30 cellular contexts compared by ENCODE assay signal in genomic region chr17:45868276-45868675, GRCh38. TPM values are rescaled to one million over a fixed set of nuclear protein-coding genes. Genes with fewer than 3 reads are reported as not detected.
DNase-seq lines count a peak whose midpoint lies in the region; ATAC-seq, FAIRE-seq and TF ChIP-seq lines count a peak whose summit lies in the region.
"Had no signal": no experiment of that assay in that cellular context is flagged by ENCODE, and none has a peak within 500 bp of the region (broad histone marks: within the 10 kb centered on the region; RNA-seq: fewer than 3 reads in every experiment).

No MANE protein-coding gene starts in this region.

- in situ Hi-C loops in K562 (cut with MboI) (no loop called here), GM13977 (cut with MboI; ENCODE audit: low pct_unique_long_range_greater_than_20kb, low sequenced_read_pairs, unreplicated experiment) (no loop called here)

- WGBS in K562 (ENCODE audit: insufficient coverage, low coverage, missing lambda C conversion rate): 46% methylated on average over 5 of the region's 5 CpGs
- 30% methylated on average over 5 of the region's 5 CpGs for WGBS in smooth muscle cell (ENCODE audit: low lambda C conversion rate)

- 0 out of 2 replicates have a peak, but pooled peaks have one; percentile 22 for ATAC-seq in HCT116
- ATAC-seq in K562: no peak
- ATAC-seq in GM18909 (IDR thresholded peaks at IDR 0.05; ENCODE audit: poor library complexity, unreplicated experiment): no peak
- ATAC-seq: esophagus mucosa; PC-3; right cardiac atrium; stimulated activated memory B cell treated with anti-CD40 and anti-IgM and Interleukin-4, amounts not matched to agents 10 μg/mL and 1 μg/mL and 100 μg/mL, for 72 hours had no signal

- H4K20me1 ChIP-seq in HCT116 (ENCODE audit: insufficient read depth) (no peaks in the 10 kb centered on the region), K562 (replicated peaks; ENCODE audit: control insufficient read depth, insufficient read depth, low read length) (no peaks in the 10 kb centered on the region), smooth muscle cell (ENCODE audit: low read depth) (no peaks in the 10 kb centered on the region)

- H3K9ac ChIP-seq in HCT116 (ENCODE audit: low read length) (no peak overlapping the region), K562 (ENCODE audit: insufficient read depth in 1 of 2, low read depth in 2 of 2, low read length in 2 of 2) (no peak overlapping the region), smooth muscle cell (ENCODE audit: low read depth) (no peak overlapping the region)
- H3K9ac ChIP-seq: neural progenitor cell, parathyroid adenoma had no signal

- no peak for TF ChIP-seq POLR2A in HCT116 (IDR thresholded peaks at IDR 0.05; ENCODE audit: borderline replicate concordance, extremely low read depth, insufficient read depth, insufficient read length)
- no peak for TF ChIP-seq POLR2A in NB4 (IDR thresholded peaks at IDR 0.05; ENCODE audit: extremely low read depth, insufficient read length)
- TF ChIP-seq POLR2A in K562 (conservative IDR thresholded peaks at IDR 0.05): no peak

- H2AFZ ChIP-seq in HCT116 (ENCODE audit: low read depth, low read length, poor library complexity, severe bottlenecking): no peak overlapping the region
- H2AFZ ChIP-seq in K562 (ENCODE audit: low read depth, low read length): peak overlapping the region; percentile 60; the same call in 1 of the 2 replicates
- no peak overlapping the region for H2AFZ ChIP-seq in smooth muscle cell (ENCODE audit: low read depth)
- H2AFZ ChIP-seq: neural progenitor cell, parathyroid adenoma had no signal

- no TSS peak for BruUV-seq in HCT116 (replicated peaks; lab: Mats Ljungman, UMichigan)
- BruUV-seq in K562 (replicated peaks; lab: Mats Ljungman, UMichigan): no TSS peak

- no peak for DNase-seq in HCT116 (ENCODE audit: low read depth, low spot score)
- peak; percentile 91 for DNase-seq in NB4 (ENCODE audit: low read depth)
- DNase-seq in K562 (ENCODE audit: extremely low read depth in 1 of 4, low spot score in 3 of 4): no peak
- DNase-seq in smooth muscle cell (lab: John Stamatoyannopoulos, UW; ENCODE audit: unreplicated experiment): no peak
- no peak for DNase-seq in GM13977 (ENCODE audit: low spot score)
- no peak for DNase-seq in pons (ENCODE audit: low spot score)
- DNase-seq: activated CD4-positive, alpha-beta memory T cell treated with anti-CD3 and anti-CD28 coated beads for 36 hours; activated CD4-positive, CD25-positive, alpha-beta regulatory T cell; activated CD8-positive, alpha-beta memory T cell treated with anti-CD3 and anti-CD28 coated beads, Interleukin-2, amount 50 U/mL, for 4 hours; CD4-positive, alpha-beta T cell; gastrocnemius medialis; KG1; NCI-H1105; NCI-H2227 treated with DMSO at 0.1 percent for 48 hours; NCI-H774; right cardiac atrium; stimulated activated CD4-positive, alpha-beta T cell treated with anti-CD3 and anti-CD28 coated beads, Interleukin-12 subunit alpha, Interleukin-12 subunit beta, amount 100 ng/mL, for 4 hours; stimulated activated CD4-positive, alpha-beta T cell treated with anti-CD3 and anti-CD28 coated beads, Interleukin-4, amount 100 ng/mL, for 24 hours had no signal

- RAD21 ChIA-PET in HCT116 (lab: Charles Lee; ENCODE audit: low non-redundant PET in 1 of 2, low total read pairs in 2 of 2, uncharacterized antibody in 2 of 2, unreplicated experiment in 2 of 2): no interaction called here

- no peak for FAIRE-seq in K562 (lab: Jason Lieb, UNC)

- CTCF ChIA-PET in HCT116 (lab: Charles Lee) (interaction anchor here (1.1 kb wide), 1 partner anchor 228 kb away, joined by 3 read pairs; no protein-coding TSS in a partner anchor), K562 (lab: Yijun Ruan, JAX; ENCODE audit: low intra/inter-chr PET ratio) (no interaction called here)

- POLR2A ChIA-PET in HCT116 (lab: Charles Lee) (no interaction called here), K562 (lab: Yijun Ruan, JAX) (no interaction called here)

- H3K27me3 ChIP-seq in HCT116 (ENCODE audit: insufficient read depth, low read length) (peaks cover 22% of the 10 kb centered on the region; the same call in 1 of the 2 replicates), K562 (ENCODE audit: control insufficient read depth in 2 of 2, insufficient read depth in 2 of 2, low read length in 2 of 2) (peaks cover 11 to 28% of the 10 kb centered on the region in 2 experiments; a peak in 3 of 5 replicates), smooth muscle cell (ENCODE audit: low read depth) (peaks cover 3% of the 10 kb centered on the region)
- H3K27me3 ChIP-seq: cardiac muscle cell, neural progenitor cell had no signal

- TF ChIP-seq EP300 in K562 (IDR thresholded peaks at IDR 0.05; ENCODE audit: low read length): no peak

- H3K9me3 ChIP-seq in HCT116 (ENCODE audit: control insufficient read depth in 1 of 2, insufficient read depth in 1 of 2, low read depth in 1 of 2, low read length in 2 of 2) (no peaks in the 10 kb centered on the region), K562 (replicated peaks; ENCODE audit: control insufficient read depth, insufficient read depth, low read depth, low read length) (no peaks in the 10 kb centered on the region), smooth muscle cell (replicated peaks; ENCODE audit: low read depth) (no peaks in the 10 kb centered on the region)
- H3K9me3 ChIP-seq: gastrocnemius medialis, suprapubic skin had no signal

- H3K27ac ChIP-seq in HCT116 (ENCODE audit: low read depth, low read length): no peak overlapping the region
- H3K27ac ChIP-seq in K562 (ENCODE audit: extremely low read depth, low read depth, low read length): no peak overlapping the region
- peak overlapping the region; percentile 28 for H3K27ac ChIP-seq in smooth muscle cell (ENCODE audit: low read depth)
- H3K27ac ChIP-seq: cardiac muscle cell, gastrocnemius medialis, neural progenitor cell, parathyroid adenoma, suprapubic skin had no signal

- peaks cover 0 to 23% of the 10 kb centered on the region in 2 experiments; a peak in 2 of 4 replicates for H3K4me1 ChIP-seq in HCT116 (ENCODE audit: control insufficient read depth in 1 of 2, insufficient read depth in 2 of 2, low read length in 2 of 2)
- H3K4me1 ChIP-seq in K562 (replicated peaks in 1 of 2; ENCODE audit: control insufficient read depth in 2 of 2, insufficient read depth in 2 of 2, low read length in 2 of 2): peaks cover 3 to 11% of the 10 kb centered on the region in 2 experiments; a peak in 2 of 5 replicates
- H3K4me1 ChIP-seq in smooth muscle cell (ENCODE audit: low read depth): peaks cover 18% of the 10 kb centered on the region
- H3K4me1 ChIP-seq: gastrocnemius medialis, suprapubic skin had no signal

- H3K4me3 ChIP-seq in HCT116 (replicated peaks in 1 of 2; ENCODE audit: low read depth in 1 of 2, low read length in 2 of 2) (no peak overlapping the region), NB4 (ENCODE audit: low read depth, low read length) (no peak overlapping the region), K562 (no peak overlapping the region), smooth muscle cell (no peak overlapping the region)
- H3K4me3 ChIP-seq: cardiac muscle cell, gastrocnemius medialis, neural progenitor cell, suprapubic skin had no signal

- H3K79me2 ChIP-seq in HCT116 (ENCODE audit: insufficient read depth, low read length): no peaks in the 10 kb centered on the region
- H3K79me2 ChIP-seq in K562 (ENCODE audit: control insufficient read depth, insufficient read depth, low read length): no peaks in the 10 kb centered on the region
- H3K79me2 ChIP-seq in smooth muscle cell (ENCODE audit: low read depth): no peaks in the 10 kb centered on the region
- H3K79me2 ChIP-seq: parathyroid adenoma had no signal

- TF ChIP-seq RAD21 in HCT116 (IDR thresholded peaks at IDR 0.05; ENCODE audit: low read depth): no peak
- no peak for TF ChIP-seq RAD21 in K562 (CRISPR knock-in tag; conservative IDR thresholded peaks at IDR 0.05 in 1 of 2, IDR thresholded peaks at IDR 0.05 in 1 of 2)

- no peak for TF ChIP-seq CTCF in HCT116 (IDR thresholded peaks at IDR 0.05 in 2 of 3, conservative IDR thresholded peaks at IDR 0.05 in 1 of 3; ENCODE audit: borderline replicate concordance in 1 of 3, insufficient read depth in 1 of 3, low read depth in 2 of 3, low read length in 2 of 3)
- TF ChIP-seq CTCF in NB4 (IDR thresholded peaks at IDR 0.05; ENCODE audit: low read depth, low read length): no peak
- no peak for TF ChIP-seq CTCF in K562 (IDR thresholded peaks at IDR 0.05 in 2 of 3, conservative IDR thresholded peaks at IDR 0.05 in 1 of 3; ENCODE audit: insufficient read depth in 2 of 3, low read depth in 1 of 3, low read length in 3 of 3)
- TF ChIP-seq CTCF in smooth muscle cell (IDR thresholded peaks at IDR 0.05; ENCODE audit: borderline replicate concordance, insufficient read depth, poor library complexity, severe bottlenecking): no peak
- no peak for TF ChIP-seq CTCF in GM13977 (IDR thresholded peaks at IDR 0.05; ENCODE audit: extremely low read depth, insufficient read depth, missing control alignments)

- peaks cover under 1% of the 10 kb centered on the region for H3F3A ChIP-seq in smooth muscle cell (ENCODE audit: low read depth)

- H3K9me2 ChIP-seq in HCT116 (ENCODE audit: insufficient read depth): no peaks in the 10 kb centered on the region

- no peak overlapping the region for H3K4me2 ChIP-seq in HCT116 (ENCODE audit: low read length)
- H3K4me2 ChIP-seq in K562 (ENCODE audit: insufficient read depth, low read length): no peak overlapping the region
- H3K4me2 ChIP-seq in smooth muscle cell: no peak overlapping the region
- H3K4me2 ChIP-seq: neural progenitor cell had no signal

- intact Hi-C loops in HCT116 (cut with micrococcal nuclease): no loop called here
- intact Hi-C loops in K562 (cut with micrococcal nuclease): no loop called here

- H3K9me1 ChIP-seq in K562 (ENCODE audit: control insufficient read depth, insufficient read depth, low read length): no peaks in the 10 kb centered on the region

- H3K36me3 ChIP-seq in HCT116 (ENCODE audit: control insufficient read depth in 1 of 2, insufficient read depth in 2 of 2, low read length in 2 of 2) (no peaks in the 10 kb centered on the region), K562 (ENCODE audit: control insufficient read depth, insufficient read depth, low read length) (no peaks in the 10 kb centered on the region), smooth muscle cell (ENCODE audit: low read depth) (no peaks in the 10 kb centered on the region)
- H3K36me3 ChIP-seq: cardiac muscle cell, gastrocnemius medialis, neural progenitor cell, suprapubic skin had no signal

RNA-seq across cellular contexts. Expression of gene SPPL2C, which starts 23.6 kb away (rescaled TPM):
- total RNA-seq in HCT116 (2021; ENCODE audit: unreplicated experiment) (not detected), K562 (2014; rRNA removed) (not detected in 2 replicates), K562 (2014; rRNA removed; fragmentation: Illumina TruSeq; extraction: Trizol) (not detected in 2 replicates), K562 (2015; rRNA removed; fragmentation: Illumina TruSeq; extraction: Trizol) (not detected in 2 replicates), K562 (2021) (not detected in 2 replicates), smooth muscle cell (not detected in 2 replicates)
- polyA plus RNA-seq in HCT116 (2012): not detected in 2 replicates
- not detected in 2 replicates for total RNA-seq in K562 (2011; cell fraction: chromatin; rRNA removed; ENCODE audit: low replicate concordance)
- not detected in 2 replicates for total RNA-seq in K562 (2011; cell fraction: nucleolus; rRNA removed)
- not detected in 2 replicates for total RNA-seq in K562 (2011; cell fraction: nucleoplasm; rRNA removed)
- polyA plus RNA-seq in K562 (2011; rRNA removed) (not detected in 2 replicates), K562 (2014; fragmentation: Illumina TruSeq; extraction: Trizol) (not detected in 2 replicates), K562 (2014; fragmentation: Nextera tagmentation; extraction: Ambion mirVana) (not detected), K562 (2014; rRNA removed) (not detected in 2 replicates), smooth muscle cell (not detected in 2 replicates)
- polyA plus RNA-seq in K562 (2011; cell fraction: cytosol; rRNA removed): not detected in 2 replicates
- polyA plus RNA-seq in K562 (2011; cell fraction: nucleus; rRNA removed): not detected in 2 replicates
- polyA plus RNA-seq in K562 (2012): not detected in 2 replicates
- polyA minus RNA-seq in K562 (2011; rRNA and poly(A)+ RNA removed): not detected in 2 replicates
- not detected in 2 replicates for polyA minus RNA-seq in K562 (2011; cell fraction: cytosol; rRNA and poly(A)+ RNA removed)
- not detected in 2 replicates for polyA minus RNA-seq in K562 (2011; cell fraction: nucleus; rRNA and poly(A)+ RNA removed)
- total RNA-seq: activated CD4-positive, alpha-beta memory T cell treated with anti-CD3 and anti-CD28 coated beads for 36 hours; activated T-helper 1 cell treated with anti-CD3 and anti-CD28 coated beads, Interleukin-12 subunit alpha, Interleukin-12 subunit beta, Interleukin-2, Interleukin-4 antibody, amounts not matched to agents 30 ng/mL and 10 ng/mL and 1 ng/mL, durations not matched to agents 14 hours and 24 hours and 36 hours; CD4-positive, alpha-beta T cell; Daoy; endodermal cell; esophagus mucosa; gastrocnemius medialis; PC-3; right cardiac atrium; suprapubic skin; ureter had no signal
- polyA plus RNA-seq: cardiac muscle cell, right cardiac atrium had no signal

RNA-seq across cellular contexts. Expression of gene MAPT, which starts 26.1 kb away (rescaled TPM):
- 37.5 TPM for total RNA-seq in HCT116 (2021; ENCODE audit: unreplicated experiment)
- polyA plus RNA-seq in HCT116 (2012): 29.7 and 31.5 TPM in 2 replicates
- 2.1 and 2.2 TPM in 2 replicates for total RNA-seq in K562 (2011; cell fraction: chromatin; rRNA removed; ENCODE audit: low replicate concordance)
- total RNA-seq in K562 (2011; cell fraction: nucleolus; rRNA removed): 0.92 and 1.2 TPM in 2 replicates
- 1.1 and 1.5 TPM in 2 replicates for total RNA-seq in K562 (2011; cell fraction: nucleoplasm; rRNA removed)
- total RNA-seq in K562 (2014; rRNA removed): 0.45 and 0.54 TPM in 2 replicates
- 0.16 and 0.18 TPM in 2 replicates for total RNA-seq in K562 (2014; rRNA removed; fragmentation: Illumina TruSeq; extraction: Trizol)
- 0.29 and 0.49 TPM in 2 replicates for total RNA-seq in K562 (2015; rRNA removed; fragmentation: Illumina TruSeq; extraction: Trizol)
- total RNA-seq in K562 (2021): 0.83 and 1.1 TPM in 2 replicates
- polyA plus RNA-seq in K562 (2011; rRNA removed): 0.31 and 0.36 TPM in 2 replicates
- 0.15 and 0.31 TPM in 2 replicates for polyA plus RNA-seq in K562 (2011; cell fraction: cytosol; rRNA removed)
- polyA plus RNA-seq in K562 (2011; cell fraction: nucleus; rRNA removed): 0.32 and 0.47 TPM in 2 replicates
- polyA plus RNA-seq in K562 (2012): 1.9 and 4.6 TPM in 2 replicates
- polyA plus RNA-seq in K562 (2014; fragmentation: Illumina TruSeq; extraction: Trizol): 0.58 and 1.1 TPM in 2 replicates
- under 1 TPM; 0.04 to 0.14 TPM for polyA plus RNA-seq in K562 (2014; fragmentation: Nextera tagmentation; extraction: Ambion mirVana)
- 0.45 and 0.90 TPM in 2 replicates for polyA plus RNA-seq in K562 (2014; rRNA removed)
- polyA minus RNA-seq in K562 (2011; rRNA and poly(A)+ RNA removed): 0.35 and 0.42 TPM in 2 replicates
- 0.36 and 0.86 TPM in 2 replicates for polyA minus RNA-seq in K562 (2011; cell fraction: cytosol; rRNA and poly(A)+ RNA removed)
- polyA minus RNA-seq in K562 (2011; cell fraction: nucleus; rRNA and poly(A)+ RNA removed): 0.40 and 0.44 TPM in 2 replicates
- 0.49 and 2.5 TPM in 2 replicates for total RNA-seq in smooth muscle cell
- polyA plus RNA-seq in smooth muscle cell: 1.3 and 1.7 TPM in 2 replicates

Comparison
In these comparisons a context has a peak if more than half of its experiments do, and no peak if none do; other contexts are left out.
1. RNA of gene MAPT, which starts 26.1 kb away (total RNA-seq): 37.5 TPM in HCT116 (single experiment); 0.16 to 2.2 TPM in K562 and 0.49 to 2.5 TPM in smooth muscle cell; every median in the first group is over 10 times any median in the second.
2. Of the 22 proteins assayed by ChIP-seq in both K562 and HCT116: peak only in K562: CEBPB and FOSL1; only in HCT116: none; in both: none; in neither: 20.